2 cellular contexts compared by ENCODE assay signal in the genomic region with DNA sequence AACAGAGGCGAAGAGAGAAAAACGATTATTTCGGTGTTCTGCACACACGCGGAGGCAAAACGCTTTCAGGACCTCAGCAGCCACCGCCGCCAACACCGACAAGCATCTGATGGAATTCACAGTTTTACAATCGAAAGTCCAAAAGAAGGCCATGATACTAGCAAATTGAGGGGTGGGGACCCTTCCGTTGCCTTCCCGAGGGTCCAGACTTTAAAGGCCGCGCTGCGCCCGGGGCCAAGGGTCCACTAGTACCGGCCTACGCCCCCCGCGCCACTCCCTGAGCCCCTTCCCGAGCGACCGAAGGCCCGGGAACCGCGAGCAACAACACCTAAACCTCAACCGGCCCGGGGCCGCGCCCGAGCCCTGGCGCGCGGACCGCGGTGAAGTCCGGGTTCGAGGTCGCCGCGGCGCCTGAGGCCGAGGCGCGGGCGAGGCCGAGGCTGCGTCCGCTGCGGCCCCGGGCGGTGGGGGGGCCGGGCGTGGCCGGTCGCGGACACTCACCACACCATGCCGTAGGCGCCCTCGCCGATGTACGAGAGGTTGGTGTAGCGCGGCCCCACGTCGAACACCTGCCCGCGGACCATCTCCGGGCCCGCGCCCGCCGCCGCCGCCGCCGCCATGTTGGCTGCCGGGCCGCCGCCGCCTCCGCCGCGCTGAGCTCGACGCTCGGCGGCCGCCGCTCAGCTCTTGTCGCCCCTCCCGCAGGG.
A peak's percentile ranks its signal among the peaks of the same experiment; 100 is the strongest.
TF ChIP-seq lines count a peak whose summit lies in the region.

No MANE protein-coding gene starts in this region.

TF ChIP-seq in SK-N-SH treated with all-trans-retinoic acid at 6 μM for 48 hours, 23 proteins besides CTCF, POLR2A, EP300 and RAD21 (continued from another document):
- TF ChIP-seq, protein P1, sequence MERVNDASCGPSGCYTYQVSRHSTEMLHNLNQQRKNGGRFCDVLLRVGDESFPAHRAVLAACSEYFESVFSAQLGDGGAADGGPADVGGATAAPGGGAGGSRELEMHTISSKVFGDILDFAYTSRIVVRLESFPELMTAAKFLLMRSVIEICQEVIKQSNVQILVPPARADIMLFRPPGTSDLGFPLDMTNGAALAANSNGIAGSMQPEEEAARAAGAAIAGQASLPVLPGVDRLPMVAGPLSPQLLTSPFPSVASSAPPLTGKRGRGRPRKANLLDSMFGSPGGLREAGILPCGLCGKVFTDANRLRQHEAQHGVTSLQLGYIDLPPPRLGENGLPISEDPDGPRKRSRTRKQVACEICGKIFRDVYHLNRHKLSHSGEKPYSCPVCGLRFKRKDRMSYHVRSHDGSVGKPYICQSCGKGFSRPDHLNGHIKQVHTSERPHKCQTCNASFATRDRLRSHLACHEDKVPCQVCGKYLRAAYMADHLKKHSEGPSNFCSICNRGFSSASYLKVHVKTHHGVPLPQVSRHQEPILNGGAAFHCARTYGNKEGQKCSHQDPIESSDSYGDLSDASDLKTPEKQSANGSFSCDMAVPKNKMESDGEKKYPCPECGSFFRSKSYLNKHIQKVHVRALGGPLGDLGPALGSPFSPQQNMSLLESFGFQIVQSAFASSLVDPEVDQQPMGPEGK (CRISPR knock-in tag; IDR thresholded peaks at IDR 0.05; ENCODE audit: borderline replicate concordance): no peak
- TF ChIP-seq BACH2 (CRISPR knock-in tag; IDR thresholded peaks at IDR 0.05; ENCODE audit: borderline replicate concordance) (no peak), GLIS3 (CRISPR knock-in tag; IDR thresholded peaks at IDR 0.05) (no peak), PPARA (CRISPR knock-in tag; IDR thresholded peaks at IDR 0.05; ENCODE audit: borderline replicate concordance) (no peak), ZFP3 (CRISPR knock-in tag; IDR thresholded peaks at IDR 0.05) (no peak), ZNF565 (CRISPR knock-in tag; conservative IDR thresholded peaks at IDR 0.05; ENCODE audit: low read depth) (no peak), CSDC2 (CRISPR knock-in tag; IDR thresholded peaks at IDR 0.05) (no peak), ISL1 (CRISPR knock-in tag; IDR thresholded peaks at IDR 0.05) (no peak), OSR1 (CRISPR knock-in tag; IDR thresholded peaks at IDR 0.05) (no peak), ESRRG (CRISPR knock-in tag; IDR thresholded peaks at IDR 0.05) (no peak), ARNTL (CRISPR knock-in tag; IDR thresholded peaks at IDR 0.05; ENCODE audit: borderline replicate concordance, low read depth) (no peak), TOX (CRISPR knock-in tag; IDR thresholded peaks at IDR 0.05; ENCODE audit: borderline replicate concordance) (no peak)
- TF ChIP-seq, protein P2, sequence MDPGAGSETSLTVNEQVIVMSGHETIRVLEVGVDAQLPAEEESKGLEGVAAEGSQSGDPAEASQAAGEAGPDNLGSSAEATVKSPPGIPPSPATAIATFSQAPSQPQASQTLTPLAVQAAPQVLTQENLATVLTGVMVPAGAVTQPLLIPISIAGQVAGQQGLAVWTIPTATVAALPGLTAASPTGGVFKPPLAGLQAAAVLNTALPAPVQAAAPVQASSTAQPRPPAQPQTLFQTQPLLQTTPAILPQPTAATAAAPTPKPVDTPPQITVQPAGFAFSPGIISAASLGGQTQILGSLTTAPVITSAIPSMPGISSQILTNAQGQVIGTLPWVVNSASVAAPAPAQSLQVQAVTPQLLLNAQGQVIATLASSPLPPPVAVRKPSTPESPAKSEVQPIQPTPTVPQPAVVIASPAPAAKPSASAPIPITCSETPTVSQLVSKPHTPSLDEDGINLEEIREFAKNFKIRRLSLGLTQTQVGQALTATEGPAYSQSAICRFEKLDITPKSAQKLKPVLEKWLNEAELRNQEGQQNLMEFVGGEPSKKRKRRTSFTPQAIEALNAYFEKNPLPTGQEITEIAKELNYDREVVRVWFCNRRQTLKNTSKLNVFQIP (CRISPR knock-in tag; IDR thresholded peaks at IDR 0.05; ENCODE audit: borderline replicate concordance, low read depth): no peak
- TF ChIP-seq, protein P3, sequence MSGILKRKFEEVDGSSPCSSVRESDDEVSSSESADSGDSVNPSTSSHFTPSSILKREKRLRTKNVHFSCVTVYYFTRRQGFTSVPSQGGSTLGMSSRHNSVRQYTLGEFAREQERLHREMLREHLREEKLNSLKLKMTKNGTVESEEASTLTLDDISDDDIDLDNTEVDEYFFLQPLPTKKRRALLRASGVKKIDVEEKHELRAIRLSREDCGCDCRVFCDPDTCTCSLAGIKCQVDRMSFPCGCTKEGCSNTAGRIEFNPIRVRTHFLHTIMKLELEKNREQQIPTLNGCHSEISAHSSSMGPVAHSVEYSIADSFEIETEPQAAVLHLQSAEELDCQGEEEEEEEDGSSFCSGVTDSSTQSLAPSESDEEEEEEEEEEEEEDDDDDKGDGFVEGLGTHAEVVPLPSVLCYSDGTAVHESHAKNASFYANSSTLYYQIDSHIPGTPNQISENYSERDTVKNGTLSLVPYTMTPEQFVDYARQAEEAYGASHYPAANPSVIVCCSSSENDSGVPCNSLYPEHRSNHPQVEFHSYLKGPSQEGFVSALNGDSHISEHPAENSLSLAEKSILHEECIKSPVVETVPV (CRISPR knock-in tag; IDR thresholded peaks at IDR 0.05): no peak
TF ChIP-seq in SK-N-SH treated with all-trans-retinoic acid at 6 μM for 48 hours: peak in this region for 0.

TF ChIP-seq in HepG2, 621 proteins besides CTCF, POLR2A, EP300 and RAD21 (continued from another document and continues in another):
- TF ChIP-seq, protein P4, sequence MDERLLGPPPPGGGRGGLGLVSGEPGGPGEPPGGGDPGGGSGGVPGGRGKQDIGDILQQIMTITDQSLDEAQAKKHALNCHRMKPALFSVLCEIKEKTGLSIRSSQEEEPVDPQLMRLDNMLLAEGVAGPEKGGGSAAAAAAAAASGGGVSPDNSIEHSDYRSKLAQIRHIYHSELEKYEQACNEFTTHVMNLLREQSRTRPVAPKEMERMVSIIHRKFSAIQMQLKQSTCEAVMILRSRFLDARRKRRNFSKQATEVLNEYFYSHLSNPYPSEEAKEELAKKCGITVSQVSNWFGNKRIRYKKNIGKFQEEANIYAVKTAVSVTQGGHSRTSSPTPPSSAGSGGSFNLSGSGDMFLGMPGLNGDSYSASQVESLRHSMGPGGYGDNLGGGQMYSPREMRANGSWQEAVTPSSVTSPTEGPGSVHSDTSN (CRISPR knock-in tag; IDR thresholded peaks at IDR 0.05): no peak
- TF ChIP-seq ZSCAN20 (CRISPR knock-in tag; IDR thresholded peaks at IDR 0.05; ENCODE audit: borderline replicate concordance) (0 out of 2 replicates have a peak, but pooled peaks have one; percentile 35), ZNF7 (CRISPR knock-in tag; IDR thresholded peaks at IDR 0.05) (no peak), ZNF788 (CRISPR knock-in tag; IDR thresholded peaks at IDR 0.05; ENCODE audit: borderline replicate concordance) (no peak), TBX2 (CRISPR knock-in tag; IDR thresholded peaks at IDR 0.05; ENCODE audit: borderline replicate concordance) (no peak), NFYB (CRISPR knock-in tag; IDR thresholded peaks at IDR 0.05) (no peak), BORCS8-MEF2B (CRISPR knock-in tag; IDR thresholded peaks at IDR 0.05) (peak; percentile 6; the same call in 1 of the 2 replicates), ZNF761 (CRISPR knock-in tag; conservative IDR thresholded peaks at IDR 0.05) (no peak), ZMYM4 (CRISPR knock-in tag; IDR thresholded peaks at IDR 0.05) (peak; percentile 65), HNRNPH1 (optimal IDR thresholded peaks at IDR 0.05; ENCODE audit: low read depth, low read length) (no peak), ZNF549 (CRISPR knock-in tag; IDR thresholded peaks at IDR 0.05) (no peak), ZSCAN12 (CRISPR knock-in tag; IDR thresholded peaks at IDR 0.05) (no peak), ZNF749 (CRISPR knock-in tag; IDR thresholded peaks at IDR 0.05; ENCODE audit: borderline replicate concordance) (peak; percentile 9), ZNF709 (CRISPR knock-in tag; IDR thresholded peaks at IDR 0.05) (peak; percentile 19; the same call in 1 of the 2 replicates), ATAD3A (CRISPR knock-in tag; IDR thresholded peaks at IDR 0.05) (no peak), PRMT3 (CRISPR knock-in tag; IDR thresholded peaks at IDR 0.05; ENCODE audit: borderline replicate concordance, low read depth) (no peak), KDM5B (CRISPR knock-in tag; IDR thresholded peaks at IDR 0.05; ENCODE audit: borderline replicate concordance) (no peak), TBP (CRISPR knock-in tag; IDR thresholded peaks at IDR 0.05) (no peak), ETV5 (CRISPR knock-in tag; IDR thresholded peaks at IDR 0.05; ENCODE audit: borderline replicate concordance) (no peak), REL (CRISPR knock-in tag; conservative IDR thresholded peaks at IDR 0.05) (0 out of 2 replicates have a peak, but pooled peaks have one; percentile 13), ZNF160 (CRISPR knock-in tag; IDR thresholded peaks at IDR 0.05) (no peak), ZNF329 (CRISPR knock-in tag; IDR thresholded peaks at IDR 0.05; ENCODE audit: low read depth) (no peak), NCOA1 (CRISPR knock-in tag; IDR thresholded peaks at IDR 0.05) (0 out of 2 replicates have a peak, but pooled peaks have one; percentile 2), MEIS2 (CRISPR knock-in tag; IDR thresholded peaks at IDR 0.05) (no peak), HES4 (CRISPR knock-in tag; IDR thresholded peaks at IDR 0.05; ENCODE audit: borderline replicate concordance) (peak; percentile 72; the same call in 1 of the 2 replicates), DR1 (CRISPR knock-in tag; IDR thresholded peaks at IDR 0.05) (no peak), SIX1 (CRISPR knock-in tag; IDR thresholded peaks at IDR 0.05; ENCODE audit: borderline replicate concordance) (no peak), CC2D1A (CRISPR knock-in tag; IDR thresholded peaks at IDR 0.05) (no peak)
- TF ChIP-seq, protein P5, sequence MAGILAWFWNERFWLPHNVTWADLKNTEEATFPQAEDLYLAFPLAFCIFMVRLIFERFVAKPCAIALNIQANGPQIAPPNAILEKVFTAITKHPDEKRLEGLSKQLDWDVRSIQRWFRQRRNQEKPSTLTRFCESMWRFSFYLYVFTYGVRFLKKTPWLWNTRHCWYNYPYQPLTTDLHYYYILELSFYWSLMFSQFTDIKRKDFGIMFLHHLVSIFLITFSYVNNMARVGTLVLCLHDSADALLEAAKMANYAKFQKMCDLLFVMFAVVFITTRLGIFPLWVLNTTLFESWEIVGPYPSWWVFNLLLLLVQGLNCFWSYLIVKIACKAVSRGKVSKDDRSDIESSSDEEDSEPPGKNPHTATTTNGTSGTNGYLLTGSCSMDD (CRISPR knock-in tag; IDR thresholded peaks at IDR 0.05): no peak
- TF ChIP-seq, protein P6, sequence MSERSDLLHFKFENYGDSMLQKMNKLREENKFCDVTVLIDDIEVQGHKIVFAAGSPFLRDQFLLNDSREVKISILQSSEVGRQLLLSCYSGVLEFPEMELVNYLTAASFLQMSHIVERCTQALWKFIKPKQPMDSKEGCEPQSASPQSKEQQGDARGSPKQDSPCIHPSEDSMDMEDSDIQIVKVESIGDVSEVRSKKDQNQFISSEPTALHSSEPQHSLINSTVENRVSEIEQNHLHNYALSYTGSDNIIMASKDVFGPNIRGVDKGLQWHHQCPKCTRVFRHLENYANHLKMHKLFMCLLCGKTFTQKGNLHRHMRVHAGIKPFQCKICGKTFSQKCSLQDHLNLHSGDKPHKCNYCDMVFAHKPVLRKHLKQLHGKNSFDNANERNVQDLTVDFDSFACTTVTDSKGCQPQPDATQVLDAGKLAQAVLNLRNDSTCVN (CRISPR knock-in tag; IDR thresholded peaks at IDR 0.05; ENCODE audit: borderline replicate concordance): no peak
- TF ChIP-seq, protein P7, sequence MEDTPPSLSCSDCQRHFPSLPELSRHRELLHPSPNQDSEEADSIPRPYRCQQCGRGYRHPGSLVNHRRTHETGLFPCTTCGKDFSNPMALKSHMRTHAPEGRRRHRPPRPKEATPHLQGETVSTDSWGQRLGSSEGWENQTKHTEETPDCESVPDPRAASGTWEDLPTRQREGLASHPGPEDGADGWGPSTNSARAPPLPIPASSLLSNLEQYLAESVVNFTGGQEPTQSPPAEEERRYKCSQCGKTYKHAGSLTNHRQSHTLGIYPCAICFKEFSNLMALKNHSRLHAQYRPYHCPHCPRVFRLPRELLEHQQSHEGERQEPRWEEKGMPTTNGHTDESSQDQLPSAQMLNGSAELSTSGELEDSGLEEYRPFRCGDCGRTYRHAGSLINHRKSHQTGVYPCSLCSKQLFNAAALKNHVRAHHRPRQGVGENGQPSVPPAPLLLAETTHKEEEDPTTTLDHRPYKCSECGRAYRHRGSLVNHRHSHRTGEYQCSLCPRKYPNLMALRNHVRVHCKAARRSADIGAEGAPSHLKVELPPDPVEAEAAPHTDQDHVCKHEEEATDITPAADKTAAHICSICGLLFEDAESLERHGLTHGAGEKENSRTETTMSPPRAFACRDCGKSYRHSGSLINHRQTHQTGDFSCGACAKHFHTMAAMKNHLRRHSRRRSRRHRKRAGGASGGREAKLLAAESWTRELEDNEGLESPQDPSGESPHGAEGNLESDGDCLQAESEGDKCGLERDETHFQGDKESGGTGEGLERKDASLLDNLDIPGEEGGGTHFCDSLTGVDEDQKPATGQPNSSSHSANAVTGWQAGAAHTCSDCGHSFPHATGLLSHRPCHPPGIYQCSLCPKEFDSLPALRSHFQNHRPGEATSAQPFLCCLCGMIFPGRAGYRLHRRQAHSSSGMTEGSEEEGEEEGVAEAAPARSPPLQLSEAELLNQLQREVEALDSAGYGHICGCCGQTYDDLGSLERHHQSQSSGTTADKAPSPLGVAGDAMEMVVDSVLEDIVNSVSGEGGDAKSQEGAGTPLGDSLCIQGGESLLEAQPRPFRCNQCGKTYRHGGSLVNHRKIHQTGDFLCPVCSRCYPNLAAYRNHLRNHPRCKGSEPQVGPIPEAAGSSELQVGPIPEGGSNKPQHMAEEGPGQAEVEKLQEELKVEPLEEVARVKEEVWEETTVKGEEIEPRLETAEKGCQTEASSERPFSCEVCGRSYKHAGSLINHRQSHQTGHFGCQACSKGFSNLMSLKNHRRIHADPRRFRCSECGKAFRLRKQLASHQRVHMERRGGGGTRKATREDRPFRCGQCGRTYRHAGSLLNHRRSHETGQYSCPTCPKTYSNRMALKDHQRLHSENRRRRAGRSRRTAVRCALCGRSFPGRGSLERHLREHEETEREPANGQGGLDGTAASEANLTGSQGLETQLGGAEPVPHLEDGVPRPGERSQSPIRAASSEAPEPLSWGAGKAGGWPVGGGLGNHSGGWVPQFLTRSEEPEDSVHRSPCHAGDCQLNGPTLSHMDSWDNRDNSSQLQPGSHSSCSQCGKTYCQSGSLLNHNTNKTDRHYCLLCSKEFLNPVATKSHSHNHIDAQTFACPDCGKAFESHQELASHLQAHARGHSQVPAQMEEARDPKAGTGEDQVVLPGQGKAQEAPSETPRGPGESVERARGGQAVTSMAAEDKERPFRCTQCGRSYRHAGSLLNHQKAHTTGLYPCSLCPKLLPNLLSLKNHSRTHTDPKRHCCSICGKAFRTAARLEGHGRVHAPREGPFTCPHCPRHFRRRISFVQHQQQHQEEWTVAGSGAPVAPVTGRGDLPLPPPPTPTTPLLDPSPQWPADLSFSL (CRISPR knock-in tag; IDR thresholded peaks at IDR 0.05): no peak
- TF ChIP-seq, protein P8, sequence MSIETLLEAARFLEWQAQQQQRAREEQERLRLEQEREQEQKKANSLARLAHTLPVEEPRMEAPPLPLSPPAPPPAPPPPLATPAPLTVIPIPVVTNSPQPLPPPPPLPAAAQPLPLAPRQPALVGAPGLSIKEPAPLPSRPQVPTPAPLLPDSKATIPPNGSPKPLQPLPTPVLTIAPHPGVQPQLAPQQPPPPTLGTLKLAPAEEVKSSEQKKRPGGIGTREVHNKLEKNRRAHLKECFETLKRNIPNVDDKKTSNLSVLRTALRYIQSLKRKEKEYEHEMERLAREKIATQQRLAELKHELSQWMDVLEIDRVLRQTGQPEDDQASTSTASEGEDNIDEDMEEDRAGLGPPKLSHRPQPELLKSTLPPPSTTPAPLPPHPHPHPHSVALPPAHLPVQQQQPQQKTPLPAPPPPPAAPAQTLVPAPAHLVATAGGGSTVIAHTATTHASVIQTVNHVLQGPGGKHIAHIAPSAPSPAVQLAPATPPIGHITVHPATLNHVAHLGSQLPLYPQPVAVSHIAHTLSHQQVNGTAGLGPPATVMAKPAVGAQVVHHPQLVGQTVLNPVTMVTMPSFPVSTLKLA (IDR thresholded peaks at IDR 0.05): no peak
